ENCODE assay signal across 9 cellular contexts in the genomic region with DNA sequence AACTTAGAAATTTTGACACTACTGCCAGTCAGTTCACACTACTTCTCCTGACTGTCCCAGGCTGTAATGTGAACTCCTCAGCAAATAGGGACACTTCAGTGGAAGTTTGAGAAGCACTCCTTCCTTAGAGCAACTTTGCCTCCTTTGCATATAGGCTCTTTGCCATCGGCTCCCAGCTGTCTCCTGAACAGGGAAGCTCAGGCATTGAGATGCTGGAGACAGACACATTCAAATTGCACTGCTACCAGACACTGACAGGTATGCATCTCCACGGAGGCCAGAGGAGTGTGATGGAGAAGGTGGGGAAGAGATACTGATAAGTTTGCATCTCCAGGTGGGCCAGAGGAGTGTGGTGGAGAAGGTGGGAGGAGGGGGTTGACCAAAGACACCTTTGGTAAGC. TPM values are rescaled to one million over a fixed set of nuclear protein-coding genes. Genes with fewer than 3 reads are reported as not detected.
A peak's percentile ranks its signal among the peaks of the same experiment; 100 is the strongest.
DNase-seq lines count a peak whose midpoint lies in the region; ATAC-seq and TF ChIP-seq lines count a peak whose summit lies in the region.
"Had no signal": no experiment of that assay in that cellular context is flagged by ENCODE, and none has a peak within 500 bp of the region (broad histone marks: within the 10 kb centered on the region; RNA-seq: fewer than 3 reads in every experiment).

No MANE protein-coding gene starts in this region.

- H4K20me1 ChIP-seq in Loucy (ENCODE audit: insufficient read depth, low read length, poor library complexity, severe bottlenecking), result peaks cover 45% of the 10 kb centered on the region

- peaks cover 95% of the 10 kb centered on the region for H3K36me3 Mint-ChIP-seq in CD4-positive, alpha-beta T cell (ENCODE audit: low read depth)

- no peaks in the 10 kb centered on the region for H3F3A ChIP-seq in Loucy (ENCODE audit: low read depth)

- H2AK5ac ChIP-seq in neuronal stem cell (ENCODE audit: low read depth, low read length), result no peak overlapping the region

- no peak overlapping the region for H2BK5ac ChIP-seq in neuronal stem cell (ENCODE audit: low read length)

- no peak overlapping the region for H3K27ac ChIP-seq in CD4-positive, alpha-beta T cell (ENCODE audit: low read depth, low read length)
- H3K27ac ChIP-seq in effector memory CD4-positive, alpha-beta T cell (ENCODE audit: insufficient read depth, low read length, poor library complexity, severe bottlenecking), result peak overlapping the region; percentile 95
- H3K27ac ChIP-seq in neuronal stem cell (replicated peaks; ENCODE audit: low read length), result no peak overlapping the region

- no peaks in the 10 kb centered on the region for H3K27me3 Mint-ChIP-seq in CD4-positive, alpha-beta T cell

- H3K79me2 ChIP-seq in Loucy (ENCODE audit: insufficient read depth, low read length), result peaks cover 81% of the 10 kb centered on the region

- no peaks in the 10 kb centered on the region for H3K27me3 ChIP-seq in CD4-positive, alpha-beta T cell (ENCODE audit: control insufficient read depth, insufficient read depth, low read length)
- H3K27me3 ChIP-seq in Loucy (ENCODE audit: insufficient read depth, low read length, poor library complexity, severe bottlenecking) (no peaks in the 10 kb centered on the region), neuronal stem cell (ENCODE audit: control insufficient read depth in 3 of 3, insufficient read depth in 3 of 3, low read depth in 1 of 3, low read length in 3 of 3) (no peaks in the 10 kb centered on the region)
- no peaks in the 10 kb centered on the region for H3K27me3 ChIP-seq in effector memory CD4-positive, alpha-beta T cell (replicated peaks; ENCODE audit: control insufficient read depth, insufficient read depth, low read length, poor library complexity, severe bottlenecking)

- peak overlapping the region; percentile 22 for H3K23ac ChIP-seq in neuronal stem cell (ENCODE audit: low read depth, low read length, poor library complexity)

- no peak overlapping the region for H3K14ac ChIP-seq in neuronal stem cell (ENCODE audit: low read length)

- H3K36me3 ChIP-seq in Loucy (ENCODE audit: insufficient read depth, low read length) (peaks cover 21% of the 10 kb centered on the region), neuronal stem cell (replicated peaks in 1 of 2; ENCODE audit: control insufficient read depth in 2 of 2, insufficient read depth in 2 of 2, low read length in 2 of 2) (peaks cover 38 to 79% of the 10 kb centered on the region in 2 donors)
- peaks cover 52% of the 10 kb centered on the region for H3K36me3 ChIP-seq in effector memory CD4-positive, alpha-beta T cell (ENCODE audit: control insufficient read depth, insufficient read depth, low read length)

- H3K4me1 ChIP-seq in Loucy (ENCODE audit: insufficient read depth, low read length, poor library complexity, severe bottlenecking) (peaks cover 27% of the 10 kb centered on the region), neuronal stem cell (ENCODE audit: control insufficient read depth in 2 of 2, insufficient read depth in 1 of 2, low read depth in 1 of 2, low read length in 2 of 2) (peaks cover 5 to 8% of the 10 kb centered on the region in 2 donors)
- H3K4me1 ChIP-seq in effector memory CD4-positive, alpha-beta T cell (ENCODE audit: control insufficient read depth, insufficient read depth, low read length, poor library complexity, severe bottlenecking), result peaks cover 19% of the 10 kb centered on the region

- H3K4me2 ChIP-seq in Loucy (ENCODE audit: low read depth, low read length, poor library complexity, severe bottlenecking), result peak overlapping the region; percentile 60
- H3K4me2 ChIP-seq in neuronal stem cell (ENCODE audit: insufficient read depth, low read length, poor library complexity, severe bottlenecking), result no peak overlapping the region

- no peaks in the 10 kb centered on the region for H3K9me2 ChIP-seq in Loucy (replicated peaks; ENCODE audit: low read depth, low read length)

- no CpG with 5 or more reads among the region's 2 CpGs for whole genome bisulfite sequencing in neuronal stem cell (ENCODE audit: extremely low coverage in 2 of 2, insufficient read length in 2 of 2, insufficient replicate concordance in 1 of 2), 2 donors

- H2BK15ac ChIP-seq in neuronal stem cell (ENCODE audit: low read length), result no peak overlapping the region

- H2BK120ac ChIP-seq in neuronal stem cell (ENCODE audit: low read depth, low read length), result no peak overlapping the region

- peaks cover 78% of the 10 kb centered on the region for H3K4me1 Mint-ChIP-seq in CD4-positive, alpha-beta T cell (ENCODE audit: low read depth)

- POLR2A ChIA-PET in CD4-positive, alpha-beta T cell (lab: Charles Lee), result interaction anchor here (1.0 to 4.9 kb wide), 9 partner anchors 9 to 125 kb away, joined by 3 to 94 read pairs (median 14); partner anchors contain the start of genes C2CD2L, CENATAC, DPAGT1 and HYOU1

- ATAC-seq in CD4-positive, alpha-beta T cell (ENCODE audit: poor library complexity), result no peak
- ATAC-seq in HG02840 (IDR thresholded peaks at IDR 0.05; ENCODE audit: low FRiP score, unreplicated experiment) (no peak), HG03342 (IDR thresholded peaks at IDR 0.05; ENCODE audit: unreplicated experiment) (no peak)

- CTCF ChIA-PET in CD4-positive, alpha-beta T cell (lab: Charles Lee), result interaction anchor here (1.4 to 2.4 kb wide), 2 partner anchors 10 to 36 kb away, joined by 4 to 13 read pairs; partner anchors contain the start of gene SLC37A4

- H3K4me3 Mint-ChIP-seq in CD4-positive, alpha-beta T cell, result peak overlapping the region; percentile 100

- TF ChIP-seq CTCF in CD4-positive, alpha-beta T cell (IDR thresholded peaks at IDR 0.05), result no peak
- no peak for TF ChIP-seq CTCF in Loucy (conservative IDR thresholded peaks at IDR 0.05; ENCODE audit: low read length)

- H3K27ac Mint-ChIP-seq in CD4-positive, alpha-beta T cell, result peak overlapping the region; percentile 99

- H2AFZ ChIP-seq in Loucy (ENCODE audit: low read length) (no peak overlapping the region), neuronal stem cell (ENCODE audit: low read length) (no peak overlapping the region)

- H4K8ac ChIP-seq in neuronal stem cell (ENCODE audit: low read depth, low read length), result no peak overlapping the region

- H3K9ac ChIP-seq in Loucy (ENCODE audit: low read depth, low read length, poor library complexity, severe bottlenecking) (peak overlapping the region; percentile 96), neuronal stem cell (ENCODE audit: low read depth, low read length, poor library complexity) (no peak overlapping the region)

- H3K9me3 ChIP-seq in CD4-positive, alpha-beta T cell (ENCODE audit: control insufficient read depth, low read length), result no peaks in the 10 kb centered on the region
- H3K9me3 ChIP-seq in Loucy (ENCODE audit: insufficient read depth, low read depth, low read length) (no peaks in the 10 kb centered on the region), neuronal stem cell (replicated peaks in 1 of 2; ENCODE audit: control insufficient read depth in 2 of 2, insufficient read depth in 1 of 2, low read depth in 1 of 2, low read length in 2 of 2) (peaks cover 0 to 2% of the 10 kb centered on the region in 2 donors)
- H3K9me3 ChIP-seq in effector memory CD4-positive, alpha-beta T cell (ENCODE audit: control insufficient read depth, low read length), result no peaks in the 10 kb centered on the region

- H3K4me3 ChIP-seq in Loucy (ENCODE audit: low read length, poor library complexity, severe bottlenecking) (peak overlapping the region; percentile 93), neuronal stem cell (ENCODE audit: low read length in 2 of 2) (peak overlapping the region in 1 of 2 donors; percentile 80)
- no peak overlapping the region for H3K4me3 ChIP-seq in effector memory CD4-positive, alpha-beta T cell (ENCODE audit: insufficient read depth, low read depth, low read length, poor library complexity, severe bottlenecking)

- H3K4ac ChIP-seq in neuronal stem cell (ENCODE audit: low read length), result no peak overlapping the region

- no peak for DNase-seq in CD4-positive, alpha-beta T cell
- DNase-seq in effector memory CD4-positive, alpha-beta T cell, result no peak
- DNase-seq in neuronal stem cell (ENCODE audit: low spot score), result no peak
- no peak for DNase-seq in cerebellar cortex (ENCODE audit: low spot score)
- DNase-seq in NCI-H1048 (lab: John Stamatoyannopoulos, UW), result no peak
- DNase-seq: kidney glomerular epithelial cell had no signal

- H3K79me1 ChIP-seq in neuronal stem cell (ENCODE audit: low read depth, low read length), result peaks cover 7% of the 10 kb centered on the region

- H4K91ac ChIP-seq in neuronal stem cell (ENCODE audit: low read depth, low read length, poor library complexity), result no peak overlapping the region

- intact Hi-C loops in CD4-positive, alpha-beta T cell (cut with DNase I, micrococcal nuclease), result loop anchor here (2.0 to 5.0 kb wide), 3 partner anchors 47 to 177 kb away; partner anchors contain the start of genes DPAGT1 (in 2 of the 2) and VPS11 (in 2 of the 2)

- H2BK12ac ChIP-seq in neuronal stem cell (ENCODE audit: low read length), result no peak overlapping the region

- H3K18ac ChIP-seq in neuronal stem cell (ENCODE audit: low read length), result no peak overlapping the region

- H3K9me3 Mint-ChIP-seq in CD4-positive, alpha-beta T cell, result no peaks in the 10 kb centered on the region

RNA-seq across cellular contexts. Expression of gene TRAPPC4, which starts 1.4 kb away (rescaled TPM):
- total RNA-seq in CD4-positive, alpha-beta T cell, result 100 to 1,000 TPM; 101 to 106 TPM
- 72.1 TPM for polyA plus RNA-seq in neuronal stem cell (2013, experiment 1 of 2)
- 74.9 TPM for polyA plus RNA-seq in neuronal stem cell (2013, experiment 2 of 2)

RNA-seq across cellular contexts. Expression of gene RPS25, which starts 1.9 kb away (rescaled TPM):
- 1,000 to 10,000 TPM; 2,261 to 2,296 TPM for total RNA-seq in CD4-positive, alpha-beta T cell
- 3,221 TPM for polyA plus RNA-seq in neuronal stem cell (2013, experiment 1 of 2)
- polyA plus RNA-seq in neuronal stem cell (2013, experiment 2 of 2), result 3,219 TPM

RNA-seq across cellular contexts. Expression of gene SLC37A4, which starts 10.7 kb away (rescaled TPM):
- total RNA-seq in CD4-positive, alpha-beta T cell, result 1 to 10 TPM; 5.2 to 6.6 TPM
- polyA plus RNA-seq in neuronal stem cell (2013, experiment 1 of 2), result 44.0 TPM
- polyA plus RNA-seq in neuronal stem cell (2013, experiment 2 of 2), result 44.3 TPM

RNA-seq across cellular contexts. Expression of gene CENATAC, which starts 22.1 kb away (rescaled TPM):
- total RNA-seq in CD4-positive, alpha-beta T cell, result 100 to 1,000 TPM; 121 to 122 TPM
- 18.7 TPM for polyA plus RNA-seq in neuronal stem cell (2013, experiment 1 of 2)
- polyA plus RNA-seq in neuronal stem cell (2013, experiment 2 of 2), result 20.9 TPM

RNA-seq across cellular contexts. Expression of gene HYOU1, which starts 37.0 kb away (rescaled TPM):
- total RNA-seq in CD4-positive, alpha-beta T cell, result 10 to 100 TPM; 76.5 to 81.4 TPM
- polyA plus RNA-seq in neuronal stem cell (2013, experiment 1 of 2), result 76.2 TPM
- polyA plus RNA-seq in neuronal stem cell (2013, experiment 2 of 2), result 79.0 TPM
